20 cellular contexts compared by ENCODE assay signal in the genomic region with DNA sequence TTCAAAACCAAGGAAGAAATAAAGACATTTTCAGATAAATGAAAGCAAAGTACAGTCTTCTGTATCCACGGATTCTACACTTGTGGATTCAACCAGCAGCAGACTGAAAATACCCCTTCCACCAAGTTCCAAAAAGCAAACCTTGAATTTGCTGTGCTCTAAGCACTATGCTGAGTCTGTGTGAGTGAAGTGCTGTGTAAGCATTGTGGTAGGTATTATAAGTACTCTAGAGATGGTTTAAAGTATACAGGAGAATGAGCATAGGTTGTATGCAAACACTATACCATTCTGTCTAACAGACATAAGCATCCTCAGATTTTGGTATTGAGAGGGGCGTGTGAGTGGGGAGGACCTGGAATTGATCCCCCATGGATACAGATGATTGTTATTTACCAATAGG. TPM values are rescaled to one million over a fixed set of nuclear protein-coding genes. Genes with fewer than 3 reads are reported as not detected.
DNase-seq lines count a peak whose midpoint lies in the region; ATAC-seq and TF ChIP-seq lines count a peak whose summit lies in the region.
"Had no signal": no experiment of that assay in that cellular context is flagged by ENCODE, and none has a peak within 500 bp of the region (broad histone marks: within the 10 kb centered on the region; RNA-seq: fewer than 3 reads in every experiment).

No MANE protein-coding gene starts in this region.

- peak overlapping the region; percentile 96 for H3K27ac ChIP-seq in left ventricle myocardium inferior (replicated peaks)
- no peak overlapping the region for H3K27ac ChIP-seq in MM.1S (ENCODE audit: low read length)
- no peak overlapping the region for H3K27ac ChIP-seq in left lung
- H3K27ac ChIP-seq in smooth muscle cell (ENCODE audit: low read depth): peak overlapping the region; percentile 54
- H3K27ac ChIP-seq: C4-2B had no signal

- H2AFZ ChIP-seq in MM.1S (ENCODE audit: low read length) (no peak overlapping the region), smooth muscle cell (ENCODE audit: low read depth) (no peak overlapping the region)

- no peaks in the 10 kb centered on the region for H3F3A ChIP-seq in MM.1S (ENCODE audit: insufficient read depth, low read length)
- no peaks in the 10 kb centered on the region for H3F3A ChIP-seq in smooth muscle cell (ENCODE audit: low read depth)

- H3K36me3 ChIP-seq in left ventricle myocardium inferior: peaks cover 80% of the 10 kb centered on the region
- H3K36me3 ChIP-seq in MM.1S (replicated peaks; ENCODE audit: insufficient read depth, low read length): peaks cover 9% of the 10 kb centered on the region
- peaks cover 0 to 84% of the 10 kb centered on the region in 2 donors for H3K36me3 ChIP-seq in left lung
- peaks cover 16% of the 10 kb centered on the region for H3K36me3 ChIP-seq in smooth muscle cell (ENCODE audit: low read depth)

- ATAC-seq in left cardiac atrium: no peak
- peak; percentile 74 for ATAC-seq in left lung
- no peak for ATAC-seq in HG03175 (IDR thresholded peaks at IDR 0.05; ENCODE audit: unreplicated experiment)
- ATAC-seq: PC-3, SK-N-SH treated with all-trans-retinoic acid at 6 μM for 48 hours had no signal

- H3K9me3 ChIP-seq in left ventricle myocardium inferior (replicated peaks) (no peaks in the 10 kb centered on the region), MM.1S (replicated peaks; ENCODE audit: insufficient read depth, low read length) (no peaks in the 10 kb centered on the region), left lung (no peaks in the 10 kb centered on the region), smooth muscle cell (replicated peaks; ENCODE audit: low read depth) (no peaks in the 10 kb centered on the region)
- H3K9me3 ChIP-seq: MG63 had no signal

- H4K20me1 ChIP-seq in MM.1S (ENCODE audit: insufficient read depth, low read length): no peaks in the 10 kb centered on the region
- peaks cover 53% of the 10 kb centered on the region for H4K20me1 ChIP-seq in smooth muscle cell (ENCODE audit: low read depth)

- 99% methylated on average over 2 of the region's 2 CpGs for WGBS in smooth muscle cell (ENCODE audit: low lambda C conversion rate)

- no peak for TF ChIP-seq CTCF in left ventricle myocardium inferior (IDR thresholded peaks at IDR 0.05; ENCODE audit: borderline replicate concordance)
- no peak for TF ChIP-seq CTCF in MM.1S (IDR thresholded peaks at IDR 0.05; ENCODE audit: low read length)
- no peak for TF ChIP-seq CTCF in left lung (IDR thresholded peaks at IDR 0.05)
- TF ChIP-seq CTCF in smooth muscle cell (IDR thresholded peaks at IDR 0.05; ENCODE audit: borderline replicate concordance, insufficient read depth, poor library complexity, severe bottlenecking): no peak

- H3K4me3 ChIP-seq in left ventricle myocardium inferior (no peak overlapping the region), MM.1S (ENCODE audit: low read length) (no peak overlapping the region), left lung (no peak overlapping the region), smooth muscle cell (no peak overlapping the region)
- H3K4me3 ChIP-seq: MG63 had no signal

- intact Hi-C loops in left ventricle myocardium inferior (cut with micrococcal nuclease): no loop called here
- intact Hi-C loops in left cardiac atrium (cut with DNase I): no loop called here
- intact Hi-C loops in left lung (cut with DNase I): no loop called here

- no peaks in the 10 kb centered on the region for H3K9me2 ChIP-seq in MM.1S (replicated peaks; ENCODE audit: insufficient read depth, low read length)

- DNase-seq in left ventricle myocardium inferior (no peak), left cardiac atrium (no peak), MM.1S (peak; percentile 40), left lung (no peak), smooth muscle cell (lab: John Stamatoyannopoulos, UW; ENCODE audit: unreplicated experiment) (no peak), HuH-7.5 (ENCODE audit: low spot score) (no peak), COR-L47 (lab: John Stamatoyannopoulos, UW) (no peak)
- DNase-seq: AML-193, DMS79, Karpas-422, MG63, NCI-H1092 treated with DMSO at 0.1 percent for 48 hours, NCI-H2107, NCI-H524, PC-3, RPMI8226, SIG-M5 had no signal

- H3K27me3 ChIP-seq in left ventricle myocardium inferior (ENCODE audit: low read depth) (no peaks in the 10 kb centered on the region), MM.1S (replicated peaks; ENCODE audit: insufficient read depth, low read length) (no peaks in the 10 kb centered on the region), left lung (no peaks in the 10 kb centered on the region), smooth muscle cell (ENCODE audit: low read depth) (no peaks in the 10 kb centered on the region)
- H3K27me3 ChIP-seq: MG63 had no signal

- H3K4me2 ChIP-seq in MM.1S (ENCODE audit: low read depth, low read length) (no peak overlapping the region), smooth muscle cell (no peak overlapping the region)

- H3K4me1 ChIP-seq in left ventricle myocardium inferior: peaks cover 68% of the 10 kb centered on the region
- H3K4me1 ChIP-seq in MM.1S (ENCODE audit: low read length): no peaks in the 10 kb centered on the region; the same call in 1 of the 2 replicates
- peaks cover 10 to 22% of the 10 kb centered on the region in 2 donors for H3K4me1 ChIP-seq in left lung
- peaks cover 8% of the 10 kb centered on the region for H3K4me1 ChIP-seq in smooth muscle cell (ENCODE audit: low read depth)

- H3K79me2 ChIP-seq in MM.1S (ENCODE audit: low read length): peaks cover 69% of the 10 kb centered on the region
- peaks cover 47% of the 10 kb centered on the region for H3K79me2 ChIP-seq in smooth muscle cell (ENCODE audit: low read depth)

- H3K9ac ChIP-seq in MM.1S (ENCODE audit: low read length) (no peak overlapping the region), smooth muscle cell (ENCODE audit: low read depth) (no peak overlapping the region)

RNA-seq across cellular contexts. Expression of a gene that starts 9.6 kb away (rescaled TPM):
- total RNA-seq in left ventricle myocardium inferior (34.0 TPM), left cardiac atrium (10 to 100 TPM; 19.9 to 28.5 TPM), left lung (10 to 100 TPM; 22.3 to 30.0 TPM), smooth muscle cell (32.8 and 42.3 TPM in 2 replicates)
- polyA plus RNA-seq in smooth muscle cell: 33.1 and 37.6 TPM in 2 replicates

RNA-seq across cellular contexts. Expression of a gene that starts 14.0 kb away (rescaled TPM):
- 151 TPM for total RNA-seq in left ventricle myocardium inferior
- 10 to 100 TPM; 78.3 to 93.5 TPM for total RNA-seq in left cardiac atrium
- total RNA-seq in left lung: 1 to 10 TPM; 3.4 to 7.4 TPM
- total RNA-seq in smooth muscle cell: 3.9 and 4.4 TPM in 2 replicates
- 6.0 and 7.4 TPM in 2 replicates for polyA plus RNA-seq in smooth muscle cell

RNA-seq across cellular contexts. Expression of a gene that starts 46.1 kb away (rescaled TPM):
- total RNA-seq in left ventricle myocardium inferior (0.55 TPM), left cardiac atrium (under 1 TPM; 0.21 to 0.50 TPM), left lung (not detected), smooth muscle cell (0.67 TPM in 1 of 2 replicates, not detected in the other)
- 0.58 TPM in 1 of 2 replicates, not detected in the other for polyA plus RNA-seq in smooth muscle cell
- total RNA-seq: PC-3 had no signal

Comparison
In these comparisons a context has a peak if more than half of its experiments do, and no peak if none do; other contexts are left out.
1. H3K27ac ChIP-seq: peak in left ventricle myocardium inferior (single experiment) and smooth muscle cell (single experiment); none in MM.1S (single experiment) and left lung (0 of 2).
2. RNA of a gene that starts 14.0 kb away (total RNA-seq): 151 TPM in left ventricle myocardium inferior (single experiment) and 78.3 to 93.5 TPM in left cardiac atrium; 3.4 to 7.4 TPM in left lung and 3.9 to 4.4 TPM in smooth muscle cell; every median in the first group is over 4 times any median in the second.